Comparison of ENCODE assay signal across 16 cellular contexts in genomic region chr2:132837764-132838163, GRCh38.
"Had no signal": no experiment of that assay in that cellular context is flagged by ENCODE, and none has a peak within 500 bp of the region (broad histone marks: within the 10 kb centered on the region; RNA-seq: fewer than 3 reads in every experiment).

No MANE protein-coding gene starts in this region.

- H3K9me3 ChIP-seq: thyroid gland had no signal

- H3K27ac ChIP-seq: breast epithelium, coronary artery, gastroesophageal sphincter, heart left ventricle, thyroid gland had no signal

- H3K4me1 ChIP-seq: breast epithelium, gastroesophageal sphincter, heart left ventricle, thyroid gland had no signal

- H3K4me3 Mint-ChIP-seq: activated naive CD4-positive, alpha-beta T cell treated with anti-CD3 and anti-CD28 coated beads, Interleukin-2, amount 50 U/mL, for 24 hours; activated T-cell treated with anti-CD3 and anti-CD28 coated beads, Interleukin-2, amount 50 U/mL, for 4 hours; naive thymus-derived CD8-positive, alpha-beta T cell; stimulated activated naive B cell treated with anti-CD40 and anti-IgM and Interleukin-4, amounts not matched to agents 10 μg/mL and 1 μg/mL and 100 μg/mL, for 72 hours; T-helper 1 cell treated with Interleukin-12 subunit alpha and Interleukin-12 subunit beta and Interleukin-4 antibody, amounts not matched to agents 30 μg/mL and 1 μg/mL, for 36 hours had no signal

- H3K36me3 Mint-ChIP-seq: activated naive CD4-positive, alpha-beta T cell treated with anti-CD3 and anti-CD28 coated beads, Interleukin-2, amount 50 U/mL, for 24 hours; naive thymus-derived CD8-positive, alpha-beta T cell; stimulated activated naive B cell treated with anti-CD40 and anti-IgM and Interleukin-4, amounts not matched to agents 10 μg/mL and 1 μg/mL and 100 μg/mL, for 72 hours had no signal

- H3K27ac Mint-ChIP-seq: activated naive CD4-positive, alpha-beta T cell treated with anti-CD3 and anti-CD28 coated beads, Interleukin-2, amount 50 U/mL, for 24 hours; naive thymus-derived CD8-positive, alpha-beta T cell; stimulated activated naive B cell treated with anti-CD40 and anti-IgM and Interleukin-4, amounts not matched to agents 10 μg/mL and 1 μg/mL and 100 μg/mL, for 72 hours; T-helper 1 cell treated with Interleukin-12 subunit alpha and Interleukin-12 subunit beta and Interleukin-4 antibody, amounts not matched to agents 30 μg/mL and 1 μg/mL, for 36 hours had no signal

- H3K27me3 ChIP-seq: breast epithelium, gastroesophageal sphincter, heart left ventricle, thyroid gland had no signal

- H3K27me3 Mint-ChIP-seq: activated naive CD4-positive, alpha-beta T cell treated with anti-CD3 and anti-CD28 coated beads, Interleukin-2, amount 50 U/mL, for 24 hours; naive thymus-derived CD8-positive, alpha-beta T cell; stimulated activated naive B cell treated with anti-CD40 and anti-IgM and Interleukin-4, amounts not matched to agents 10 μg/mL and 1 μg/mL and 100 μg/mL, for 72 hours had no signal

- ATAC-seq: activated T-cell treated with anti-CD3 and anti-CD28 coated beads, Interleukin-2, amount 50 U/mL, for 4 hours; esophagus mucosa; gastroesophageal sphincter; heart left ventricle; left cardiac atrium; naive thymus-derived CD8-positive, alpha-beta T cell; stimulated activated naive B cell treated with anti-CD40 and anti-IgM and Interleukin-4, amounts not matched to agents 10 μg/mL and 1 μg/mL and 100 μg/mL, for 72 hours had no signal

- H3K36me3 ChIP-seq: breast epithelium, gastroesophageal sphincter, heart left ventricle, thyroid gland had no signal

- DNase-seq: activated CD4-positive, alpha-beta T cell treated with anti-CD3 and anti-CD28 coated beads, Interleukin-2, amount 50 U/mL, for 1 hour; activated CD4-positive, CD25-positive, alpha-beta regulatory T cell treated with anti-CD3 and anti-CD28 coated beads, Interleukin-2, amount 50 U/mL, for 72 hours; activated CD8-positive, alpha-beta memory T cell treated with anti-CD3 and anti-CD28 coated beads, Interleukin-2, amount 50 U/mL, for 4 hours; activated effector memory CD4-positive, alpha-beta T cell treated with Interleukin-2 at 50 U/mL for 16 hours; activated T-cell treated with anti-CD3 and anti-CD28 coated beads, Interleukin-2, amount 50 U/mL, for 4 hours; heart left ventricle; left cardiac atrium; naive thymus-derived CD8-positive, alpha-beta T cell; stimulated activated naive B cell treated with anti-CD40 and anti-IgM and Interleukin-4, amounts not matched to agents 10 μg/mL and 1 μg/mL and 100 μg/mL, for 72 hours; thyroid gland had no signal

- H3K4me1 Mint-ChIP-seq: activated naive CD4-positive, alpha-beta T cell treated with anti-CD3 and anti-CD28 coated beads, Interleukin-2, amount 50 U/mL, for 24 hours; naive thymus-derived CD8-positive, alpha-beta T cell; stimulated activated naive B cell treated with anti-CD40 and anti-IgM and Interleukin-4, amounts not matched to agents 10 μg/mL and 1 μg/mL and 100 μg/mL, for 72 hours had no signal

- H3K4me3 ChIP-seq: breast epithelium, coronary artery, gastroesophageal sphincter, heart left ventricle, thyroid gland had no signal
